ENCODE assay signal across 10 cellular contexts in genomic region chr17:77247609-77248008, GRCh38.
DNase-seq lines count a peak whose midpoint lies in the region; ATAC-seq and TF ChIP-seq lines count a peak whose summit lies in the region.
"Had no signal": no experiment of that assay in that cellular context is flagged by ENCODE, and none has a peak within 500 bp of the region (broad histone marks: within the 10 kb centered on the region; RNA-seq: fewer than 3 reads in every experiment).

No MANE protein-coding gene starts in this region.

- no peak overlapping the region for H3K23ac ChIP-seq in neuronal stem cell (ENCODE audit: low read depth, low read length, poor library complexity)

- peak overlapping the region; percentile 70 for H2BK15ac ChIP-seq in neuronal stem cell (ENCODE audit: low read length)

- CTCF ChIA-PET in PC-3 (lab: Charles Lee) = no interaction called here

- peak overlapping the region; percentile 98; the same call in 1 of the 2 replicates for H2AFZ ChIP-seq in GM23338
- peak overlapping the region; percentile 95 for H2AFZ ChIP-seq in PC-3 (ENCODE audit: low read length)
- H2AFZ ChIP-seq in neuronal stem cell (ENCODE audit: low read length) = peak overlapping the region; percentile 97

- H3K36me3 ChIP-seq in GM23338 (ENCODE audit: insufficient read depth) = no peaks in the 10 kb centered on the region
- H3K36me3 ChIP-seq in PC-3 (ENCODE audit: low read depth, low read length) = no peaks in the 10 kb centered on the region
- no peaks in the 10 kb centered on the region for H3K36me3 ChIP-seq in ectodermal cell (ENCODE audit: control insufficient read depth, insufficient read depth, low read length)
- no peaks in the 10 kb centered on the region for H3K36me3 ChIP-seq in neuronal stem cell (replicated peaks in 1 of 2; ENCODE audit: control insufficient read depth in 2 of 2, insufficient read depth in 2 of 2, low read length in 2 of 2)

- no TSS peak for BruUV-seq in PC-3 (replicated peaks; lab: Mats Ljungman, UMichigan)

- TF ChIP-seq CTCF in GM23338 (conservative IDR thresholded peaks at IDR 0.05; ENCODE audit: low read depth in 2 of 2) (no peak), PC-3 (conservative IDR thresholded peaks at IDR 0.05; ENCODE audit: low read depth, low read length) (no peak)

- H4K20me1 ChIP-seq in GM23338 (replicated peaks; ENCODE audit: insufficient read depth) (no peaks in the 10 kb centered on the region; the same call in 1 of the 2 replicates), PC-3 (ENCODE audit: low read length) (no peaks in the 10 kb centered on the region)

- H3K9me2 ChIP-seq in GM23338 (ENCODE audit: insufficient read depth) (no peaks in the 10 kb centered on the region), PC-3 (replicated peaks; ENCODE audit: low read length) (no peaks in the 10 kb centered on the region)

- POLR2A ChIA-PET in PC-3 (lab: Charles Lee; ENCODE audit: unreplicated experiment) = no interaction called here

- H3K9ac ChIP-seq in PC-3 (ENCODE audit: low read length) (peak overlapping the region; percentile 63), neuronal stem cell (ENCODE audit: low read depth, low read length, poor library complexity) (peak overlapping the region; percentile 83)

- H3K79me2 ChIP-seq in GM23338 (replicated peaks; ENCODE audit: insufficient read depth) (no peaks in the 10 kb centered on the region), PC-3 (ENCODE audit: low read length) (no peaks in the 10 kb centered on the region)

- ATAC-seq in GM23338 (no peak; the same call in 2 of the 3 replicates), PC-3 (no peak), HG02759 (IDR thresholded peaks at IDR 0.05; ENCODE audit: unreplicated experiment) (no peak)

- H3K27ac ChIP-seq in GM23338 (ENCODE audit: low read depth) = no peak overlapping the region
- no peak overlapping the region for H3K27ac ChIP-seq in PC-3 (ENCODE audit: low read length)
- H3K27ac ChIP-seq in ectodermal cell (ENCODE audit: insufficient read depth, low read depth, low read length, poor library complexity, severe bottlenecking) = no peak overlapping the region
- H3K27ac ChIP-seq in neuronal stem cell (replicated peaks; ENCODE audit: low read length) = no peak overlapping the region

- no peaks in the 10 kb centered on the region for H3K79me1 ChIP-seq in neuronal stem cell (ENCODE audit: low read depth, low read length)

- H3K4me3 Mint-ChIP-seq in GM23338 = peak overlapping the region; percentile 68

- H2BK120ac ChIP-seq in neuronal stem cell (ENCODE audit: low read depth, low read length) = no peak overlapping the region

- DNase-seq in GM23338 (ENCODE audit: low spot score) = no peak
- DNase-seq in PC-3 = no peak
- no peak for DNase-seq in neuronal stem cell (ENCODE audit: low spot score)
- DNase-seq in NCI-H748 treated with DMSO at 0.1 percent for 48 hours (lab: John Stamatoyannopoulos, UW) = no peak
- no peak for DNase-seq in activated effector memory CD4-positive, alpha-beta T cell treated with Interleukin-2 at 50 U/mL for 16 hours
- no peak for DNase-seq in KG1 (lab: John Stamatoyannopoulos, UW)
- DNase-seq: NCI-H1048 had no signal

- H3K4me1 ChIP-seq in GM23338 (ENCODE audit: insufficient read depth) (no peaks in the 10 kb centered on the region), PC-3 (ENCODE audit: insufficient read depth, low read length) (peaks cover 3% of the 10 kb centered on the region; the same call in 1 of the 2 replicates), ectodermal cell (ENCODE audit: control insufficient read depth, insufficient read depth, low read length) (no peaks in the 10 kb centered on the region), neuronal stem cell (ENCODE audit: control insufficient read depth in 2 of 2, insufficient read depth in 1 of 2, low read depth in 1 of 2, low read length in 2 of 2) (peaks cover 0 to under 1% of the 10 kb centered on the region in 2 donors)

- no peak overlapping the region for H4K91ac ChIP-seq in neuronal stem cell (ENCODE audit: low read depth, low read length, poor library complexity)

- intact Hi-C loops in PC-3 (cut with micrococcal nuclease) = loop anchor here (1.0 to 2.0 kb wide), 2 partner anchors 161 to 237 kb away; no protein-coding TSS in a partner anchor

- 76% methylated on average over 8 of the region's 8 CpGs for WGBS in ectodermal cell, 2 experiments
- WGBS in neuronal stem cell (ENCODE audit: extremely low coverage in 2 of 2, insufficient read length in 2 of 2, insufficient replicate concordance in 1 of 2), 2 donors = no CpG with 5 or more reads among the region's 8 CpGs

- H3K27me3 Mint-ChIP-seq in GM23338 (ENCODE audit: insufficient read depth, low read depth, poor library complexity) = peaks cover 25% of the 10 kb centered on the region

- no peak overlapping the region for H3K27ac Mint-ChIP-seq in GM23338

- H3K9me3 Mint-ChIP-seq in GM23338 = no peaks in the 10 kb centered on the region

- peaks cover under 1% of the 10 kb centered on the region; the same call in 1 of the 3 replicates for H3K4me1 Mint-ChIP-seq in GM23338

- H3K36me3 Mint-ChIP-seq in GM23338 (ENCODE audit: low read depth) = no peaks in the 10 kb centered on the region

- H3K4me2 ChIP-seq in GM23338 = peak overlapping the region; percentile 92
- peak overlapping the region; percentile 96 for H3K4me2 ChIP-seq in PC-3 (ENCODE audit: low read length)
- H3K4me2 ChIP-seq in neuronal stem cell (ENCODE audit: insufficient read depth, low read length, poor library complexity, severe bottlenecking) = peak overlapping the region; percentile 97

- H4K8ac ChIP-seq in neuronal stem cell (ENCODE audit: low read depth, low read length) = no peak overlapping the region

- H3K27me3 ChIP-seq in GM23338 (ENCODE audit: insufficient read depth) (peaks cover 9% of the 10 kb centered on the region; the same call in 1 of the 2 replicates), PC-3 (ENCODE audit: low read length) (no peaks in the 10 kb centered on the region), ectodermal cell (ENCODE audit: control insufficient read depth, insufficient read depth, low read length, poor library complexity, severe bottlenecking) (peaks cover 18% of the 10 kb centered on the region), neuronal stem cell (ENCODE audit: control insufficient read depth in 3 of 3, insufficient read depth in 3 of 3, low read depth in 1 of 3, low read length in 3 of 3) (peaks cover 0 to 11% (median 0%) of the 10 kb centered on the region in 3 experiments)

- peak overlapping the region; percentile 98 for H3K18ac ChIP-seq in neuronal stem cell (ENCODE audit: low read length)

- H3K4ac ChIP-seq in neuronal stem cell (ENCODE audit: low read length) = no peak overlapping the region

- peak overlapping the region; percentile 6 for H2AK5ac ChIP-seq in neuronal stem cell (ENCODE audit: low read depth, low read length)

- H2BK12ac ChIP-seq in neuronal stem cell (ENCODE audit: low read length) = no peak overlapping the region

- H3K4me3 ChIP-seq in GM23338 = peak overlapping the region; percentile 72
- H3K4me3 ChIP-seq in PC-3 (ENCODE audit: low read length) = peak overlapping the region; percentile 74; the same call in 1 of the 2 replicates
- H3K4me3 ChIP-seq in ectodermal cell (ENCODE audit: insufficient read depth, low read depth, low read length) = peak overlapping the region; percentile 46
- peak overlapping the region in 1 of 2 donors; percentile 44 for H3K4me3 ChIP-seq in neuronal stem cell (ENCODE audit: low read length in 2 of 2)
- H3K4me3 ChIP-seq: mucosa of descending colon had no signal

- H3K9me3 ChIP-seq in PC-3 (ENCODE audit: low read length) (no peaks in the 10 kb centered on the region), ectodermal cell (ENCODE audit: control insufficient read depth, low read length) (no peaks in the 10 kb centered on the region), neuronal stem cell (replicated peaks in 1 of 2; ENCODE audit: control insufficient read depth in 2 of 2, insufficient read depth in 1 of 2, low read depth in 1 of 2, low read length in 2 of 2) (peaks cover 2% of the 10 kb centered on the region in 2 donors)
- H3K9me3 ChIP-seq: mucosa of descending colon had no signal

- H3F3A ChIP-seq in GM23338 (replicated peaks; ENCODE audit: low read depth) (no peaks in the 10 kb centered on the region), PC-3 (ENCODE audit: low read length, unreplicated experiment) (no peaks in the 10 kb centered on the region)

- no peak overlapping the region for H2BK5ac ChIP-seq in neuronal stem cell (ENCODE audit: low read length)

- H3K14ac ChIP-seq in neuronal stem cell (ENCODE audit: low read length) = no peak overlapping the region
